8 cellular contexts compared by ENCODE assay signal in genomic region chr17:1577186-1577585, GRCh38. TPM values are rescaled to one million over a fixed set of nuclear protein-coding genes. Genes with fewer than 3 reads are reported as not detected.
DNase-seq lines count a peak whose midpoint lies in the region; ATAC-seq and TF ChIP-seq lines count a peak whose summit lies in the region.

No MANE protein-coding gene starts in this region.

- H3K36me3 ChIP-seq in Panc1 (ENCODE audit: control insufficient read depth, insufficient read depth, low read length) (no peaks in the 10 kb centered on the region), muscle layer of colon (ENCODE audit: insufficient read depth, low read length) (no peaks in the 10 kb centered on the region)

- H3K4me1 ChIP-seq in Panc1 (ENCODE audit: control insufficient read depth, insufficient read depth, low read length): no peaks in the 10 kb centered on the region
- H3K4me1 ChIP-seq in muscle layer of colon (ENCODE audit: insufficient read depth, low read length): peaks cover 28% of the 10 kb centered on the region

- in situ Hi-C loops in Panc1 (cut with HindIII; ENCODE audit: low pct_unique_long_range_greater_than_20kb, low sequenced_read_pairs): no loop called here

- intact Hi-C loops in Panc1 (cut with micrococcal nuclease; ENCODE audit: unreplicated experiment): no loop called here

- no peaks in the 10 kb centered on the region for H3K27me3 ChIP-seq in Panc1 (ENCODE audit: control insufficient read depth, insufficient read depth, low read length)
- no peaks in the 10 kb centered on the region for H3K27me3 ChIP-seq in muscle layer of colon (ENCODE audit: control insufficient read depth in 1 of 2, insufficient read depth in 2 of 2, low read length in 2 of 2)

- no peak overlapping the region for H3K9ac ChIP-seq in muscle layer of colon (ENCODE audit: low read length)

- ATAC-seq in Panc1: peak; percentile 13; the same call in 1 of the 2 replicates
- no peak for ATAC-seq in GM19035 (IDR thresholded peaks at IDR 0.05; ENCODE audit: unreplicated experiment)

- BruUV-seq in Panc1 (replicated peaks; lab: Mats Ljungman, UMichigan): no TSS peak

- CTCF ChIA-PET in Panc1 (lab: Charles Lee): interaction anchor here (1.1 kb wide), 1 partner anchor 53 kb away, joined by 4 read pairs; no protein-coding TSS in a partner anchor

- H3K9me3 ChIP-seq in Panc1 (ENCODE audit: control insufficient read depth, insufficient read depth, low read depth, low read length): no peaks in the 10 kb centered on the region
- H3K9me3 ChIP-seq in muscle layer of colon (ENCODE audit: low read length): no peaks in the 10 kb centered on the region

- peak; percentile 84 for DNase-seq in ELR (ENCODE audit: low read depth)
- no peak for DNase-seq in Panc1 (ENCODE audit: low read depth, low spot score)
- peak; percentile 86 for DNase-seq in epithelial cell of esophagus (ENCODE audit: low read depth)
- no peak for DNase-seq in DMS79 treated with DMSO at 0.1 percent for 48 hours (lab: John Stamatoyannopoulos, UW)
- DNase-seq in activated CD4-positive, alpha-beta T cell treated with anti-CD3 and anti-CD28 coated beads for 4 hours: no peak
- DNase-seq in NCI-H146 treated with DMSO at 0.1 percent for 48 hours (lab: John Stamatoyannopoulos, UW; ENCODE audit: unreplicated experiment): no peak

- H3K27ac ChIP-seq in Panc1 (ENCODE audit: low read length) (no peak overlapping the region), muscle layer of colon (ENCODE audit: low read depth, low read length) (peak overlapping the region; percentile 90)

- TF ChIP-seq CTCF in Panc1 (IDR thresholded peaks at IDR 0.05): no peak
- no peak for TF ChIP-seq CTCF in epithelial cell of esophagus (IDR thresholded peaks at IDR 0.05; ENCODE audit: insufficient read depth, low read depth, low read length, missing control alignments)

- no peak overlapping the region for H3K4me3 ChIP-seq in Panc1 (ENCODE audit: low read depth in 2 of 2, low read length in 2 of 2)
- no peak overlapping the region for H3K4me3 ChIP-seq in epithelial cell of esophagus (ENCODE audit: low read length)
- H3K4me3 ChIP-seq in muscle layer of colon (ENCODE audit: low read depth in 1 of 2, low read length in 2 of 2): no peak overlapping the region

- POLR2A ChIA-PET in Panc1 (lab: Charles Lee): interaction anchor here (0.7 kb wide), 1 partner anchor 71 kb away, joined by 3 read pairs; no protein-coding TSS in a partner anchor

RNA-seq across cellular contexts. Expression of gene PITPNA, which starts 14.6 kb away (rescaled TPM):
- 64.5 TPM for total RNA-seq in Panc1 (2021; ENCODE audit: unreplicated experiment)
- 68.7 TPM for polyA plus RNA-seq in Panc1 (2012; ENCODE audit: insufficient read length)

RNA-seq across cellular contexts. Expression of gene SLC43A2, which starts 51.4 kb away (rescaled TPM):
- total RNA-seq in Panc1 (2021; ENCODE audit: unreplicated experiment): 23.3 TPM
- 28.9 TPM for polyA plus RNA-seq in Panc1 (2012; ENCODE audit: insufficient read length)

Comparison
In these comparisons a context has a peak if more than half of its experiments do, and no peak if none do; other contexts are left out.
1. DNase-seq: peak in ELR (single experiment) and epithelial cell of esophagus (single experiment); none in Panc1 (single experiment), DMS79 treated with DMSO at 0.1 percent for 48 hours (single experiment), activated CD4-positive, alpha-beta T cell treated with anti-CD3 and anti-CD28 coated beads for 4 hours (0 of 2) and NCI-H146 treated with DMSO at 0.1 percent for 48 hours (single experiment).